ENCODE assay signal across 1 cellular context in the genomic region with DNA sequence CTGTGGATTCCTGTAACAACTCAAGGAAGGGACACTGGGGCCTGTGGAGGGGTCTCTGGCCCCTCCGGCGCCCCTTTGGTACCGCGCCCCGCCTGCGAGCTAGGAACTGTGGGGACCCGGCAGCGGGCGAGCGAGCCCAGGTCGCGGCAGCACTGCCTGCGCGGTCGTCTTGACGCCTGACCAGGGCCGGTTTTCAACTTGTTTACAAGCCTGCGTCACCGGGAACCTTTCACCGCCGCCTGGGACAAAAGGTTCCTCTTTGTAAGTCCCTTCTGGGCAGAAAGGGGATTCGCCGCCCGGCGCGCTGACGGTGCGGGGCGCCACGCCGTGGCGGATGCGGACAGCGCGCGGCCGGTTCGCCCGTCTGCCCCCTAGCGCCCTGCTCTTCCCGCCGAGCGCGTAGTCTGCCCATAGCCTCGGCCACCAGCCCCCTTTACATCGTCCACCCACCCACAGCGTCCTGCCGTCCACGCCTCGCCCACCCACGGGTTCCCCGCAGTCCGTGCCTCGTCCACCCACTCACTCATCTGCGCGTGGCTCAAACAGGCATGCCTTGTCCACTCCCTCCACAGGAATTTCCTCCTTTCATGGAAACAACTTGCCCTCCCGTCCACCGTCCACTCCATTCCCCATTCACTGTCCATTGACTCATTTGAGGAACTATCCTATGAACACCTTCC.
A peak's percentile ranks its signal among the peaks of the same experiment; 100 is the strongest.
TF ChIP-seq lines count a peak whose summit lies in the region.

No MANE protein-coding gene starts in this region.

TF ChIP-seq in HepG2, 621 proteins besides CTCF, POLR2A, EP300 and RAD21 (continued from another document and continues in another):
- TF ChIP-seq, protein P1, sequence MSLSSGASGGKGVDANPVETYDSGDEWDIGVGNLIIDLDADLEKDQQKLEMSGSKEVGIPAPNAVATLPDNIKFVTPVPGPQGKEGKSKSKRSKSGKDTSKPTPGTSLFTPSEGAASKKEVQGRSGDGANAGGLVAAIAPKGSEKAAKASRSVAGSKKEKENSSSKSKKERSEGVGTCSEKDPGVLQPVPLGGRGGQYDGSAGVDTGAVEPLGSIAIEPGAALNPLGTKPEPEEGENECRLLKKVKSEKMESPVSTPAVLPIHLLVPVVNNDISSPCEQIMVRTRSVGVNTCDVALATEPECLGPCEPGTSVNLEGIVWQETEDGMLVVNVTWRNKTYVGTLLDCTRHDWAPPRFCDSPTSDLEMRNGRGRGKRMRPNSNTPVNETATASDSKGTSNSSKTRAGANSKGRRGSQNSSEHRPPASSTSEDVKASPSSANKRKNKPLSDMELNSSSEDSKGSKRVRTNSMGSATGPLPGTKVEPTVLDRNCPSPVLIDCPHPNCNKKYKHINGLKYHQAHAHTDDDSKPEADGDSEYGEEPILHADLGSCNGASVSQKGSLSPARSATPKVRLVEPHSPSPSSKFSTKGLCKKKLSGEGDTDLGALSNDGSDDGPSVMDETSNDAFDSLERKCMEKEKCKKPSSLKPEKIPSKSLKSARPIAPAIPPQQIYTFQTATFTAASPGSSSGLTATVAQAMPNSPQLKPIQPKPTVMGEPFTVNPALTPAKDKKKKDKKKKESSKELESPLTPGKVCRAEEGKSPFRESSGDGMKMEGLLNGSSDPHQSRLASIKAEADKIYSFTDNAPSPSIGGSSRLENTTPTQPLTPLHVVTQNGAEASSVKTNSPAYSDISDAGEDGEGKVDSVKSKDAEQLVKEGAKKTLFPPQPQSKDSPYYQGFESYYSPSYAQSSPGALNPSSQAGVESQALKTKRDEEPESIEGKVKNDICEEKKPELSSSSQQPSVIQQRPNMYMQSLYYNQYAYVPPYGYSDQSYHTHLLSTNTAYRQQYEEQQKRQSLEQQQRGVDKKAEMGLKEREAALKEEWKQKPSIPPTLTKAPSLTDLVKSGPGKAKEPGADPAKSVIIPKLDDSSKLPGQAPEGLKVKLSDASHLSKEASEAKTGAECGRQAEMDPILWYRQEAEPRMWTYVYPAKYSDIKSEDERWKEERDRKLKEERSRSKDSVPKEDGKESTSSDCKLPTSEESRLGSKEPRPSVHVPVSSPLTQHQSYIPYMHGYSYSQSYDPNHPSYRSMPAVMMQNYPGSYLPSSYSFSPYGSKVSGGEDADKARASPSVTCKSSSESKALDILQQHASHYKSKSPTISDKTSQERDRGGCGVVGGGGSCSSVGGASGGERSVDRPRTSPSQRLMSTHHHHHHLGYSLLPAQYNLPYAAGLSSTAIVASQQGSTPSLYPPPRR (CRISPR knock-in tag; IDR thresholded peaks at IDR 0.05; ENCODE audit: borderline replicate concordance): peak; percentile 37; the same call in 1 of the 2 replicates
- TF ChIP-seq HNF4A (CRISPR knock-in tag; IDR thresholded peaks at IDR 0.05) (peak; percentile 16; the same call in 1 of the 2 replicates), ZNF33B (CRISPR knock-in tag; IDR thresholded peaks at IDR 0.05) (0 out of 2 replicates have a peak, but pooled peaks have one; percentile 29), DMAP1 (CRISPR knock-in tag; IDR thresholded peaks at IDR 0.05) (0 out of 2 replicates have a peak, but pooled peaks have one; percentile 30), GATAD1 (CRISPR knock-in tag; IDR thresholded peaks at IDR 0.05) (peak; percentile 21), PITX1 (CRISPR knock-in tag; IDR thresholded peaks at IDR 0.05) (0 out of 2 replicates have a peak, but pooled peaks have one; percentile 40), ZNF333 (CRISPR knock-in tag; IDR thresholded peaks at IDR 0.05; ENCODE audit: borderline replicate concordance) (peak; percentile 86), ATF7 (IDR thresholded peaks at IDR 0.05) (no peak), ATF7 (CRISPR knock-in tag; IDR thresholded peaks at IDR 0.05) (peak; percentile 64; the same call in 1 of the 2 replicates), ZNF431 (CRISPR knock-in tag; IDR thresholded peaks at IDR 0.05; ENCODE audit: borderline replicate concordance, low read depth) (peak; percentile 83), HNF4G (IDR thresholded peaks at IDR 0.05; ENCODE audit: borderline replicate concordance, low read depth, low read length) (no peak; the same call in 1 of the 2 replicates), HNF4G (CRISPR knock-in tag; IDR thresholded peaks at IDR 0.05; ENCODE audit: borderline replicate concordance, low read depth) (0 out of 2 replicates have a peak, but pooled peaks have one; percentile 33), IRF2 (CRISPR knock-in tag; IDR thresholded peaks at IDR 0.05) (peak; percentile 60; the same call in 1 of the 2 replicates), RAD51 (IDR thresholded peaks at IDR 0.05; ENCODE audit: borderline replicate concordance) (no peak), NR2F6 (IDR thresholded peaks at IDR 0.05) (no peak), NR2F6 (CRISPR knock-in tag; IDR thresholded peaks at IDR 0.05) (no peak), HOXA9 (CRISPR knock-in tag; IDR thresholded peaks at IDR 0.05; ENCODE audit: borderline replicate concordance) (0 out of 2 replicates have a peak, but pooled peaks have one; percentile 57), RFX1 (IDR thresholded peaks at IDR 0.05) (no peak), MED1 (CRISPR knock-in tag; IDR thresholded peaks at IDR 0.05) (peak; percentile 81), PHF20 (CRISPR knock-in tag; IDR thresholded peaks at IDR 0.05) (0 out of 2 replicates have a peak, but pooled peaks have one; percentile 44), ZNF501 (CRISPR knock-in tag; IDR thresholded peaks at IDR 0.05) (peak; percentile 84), SOX6 (IDR thresholded peaks at IDR 0.05) (no peak), SOX6 (CRISPR knock-in tag; IDR thresholded peaks at IDR 0.05) (peak; percentile 73), SP4 (CRISPR knock-in tag; IDR thresholded peaks at IDR 0.05) (0 out of 2 replicates have a peak, but pooled peaks have one; percentile 56), PAX8 (CRISPR knock-in tag; IDR thresholded peaks at IDR 0.05; ENCODE audit: borderline replicate concordance) (peak; percentile 73; the same call in 1 of the 2 replicates), ZNF563 (CRISPR knock-in tag; IDR thresholded peaks at IDR 0.05) (peak; percentile 32; the same call in 1 of the 2 replicates), ELF1 (CRISPR knock-in tag; IDR thresholded peaks at IDR 0.05) (peak; percentile 30; the same call in 1 of the 2 replicates)
- TF ChIP-seq, protein P2, sequence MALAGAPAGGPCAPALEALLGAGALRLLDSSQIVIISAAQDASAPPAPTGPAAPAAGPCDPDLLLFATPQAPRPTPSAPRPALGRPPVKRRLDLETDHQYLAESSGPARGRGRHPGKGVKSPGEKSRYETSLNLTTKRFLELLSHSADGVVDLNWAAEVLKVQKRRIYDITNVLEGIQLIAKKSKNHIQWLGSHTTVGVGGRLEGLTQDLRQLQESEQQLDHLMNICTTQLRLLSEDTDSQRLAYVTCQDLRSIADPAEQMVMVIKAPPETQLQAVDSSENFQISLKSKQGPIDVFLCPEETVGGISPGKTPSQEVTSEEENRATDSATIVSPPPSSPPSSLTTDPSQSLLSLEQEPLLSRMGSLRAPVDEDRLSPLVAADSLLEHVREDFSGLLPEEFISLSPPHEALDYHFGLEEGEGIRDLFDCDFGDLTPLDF (CRISPR knock-in tag; IDR thresholded peaks at IDR 0.05): no peak
- TF ChIP-seq, protein P3, sequence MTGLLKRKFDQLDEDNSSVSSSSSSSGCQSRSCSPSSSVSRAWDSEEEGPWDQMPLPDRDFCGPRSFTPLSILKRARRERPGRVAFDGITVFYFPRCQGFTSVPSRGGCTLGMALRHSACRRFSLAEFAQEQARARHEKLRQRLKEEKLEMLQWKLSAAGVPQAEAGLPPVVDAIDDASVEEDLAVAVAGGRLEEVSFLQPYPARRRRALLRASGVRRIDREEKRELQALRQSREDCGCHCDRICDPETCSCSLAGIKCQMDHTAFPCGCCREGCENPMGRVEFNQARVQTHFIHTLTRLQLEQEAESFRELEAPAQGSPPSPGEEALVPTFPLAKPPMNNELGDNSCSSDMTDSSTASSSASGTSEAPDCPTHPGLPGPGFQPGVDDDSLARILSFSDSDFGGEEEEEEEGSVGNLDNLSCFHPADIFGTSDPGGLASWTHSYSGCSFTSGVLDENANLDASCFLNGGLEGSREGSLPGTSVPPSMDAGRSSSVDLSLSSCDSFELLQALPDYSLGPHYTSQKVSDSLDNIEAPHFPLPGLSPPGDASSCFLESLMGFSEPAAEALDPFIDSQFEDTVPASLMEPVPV (CRISPR knock-in tag; IDR thresholded peaks at IDR 0.05): peak; percentile 83; the same call in 1 of the 2 replicates
- TF ChIP-seq, protein P4, sequence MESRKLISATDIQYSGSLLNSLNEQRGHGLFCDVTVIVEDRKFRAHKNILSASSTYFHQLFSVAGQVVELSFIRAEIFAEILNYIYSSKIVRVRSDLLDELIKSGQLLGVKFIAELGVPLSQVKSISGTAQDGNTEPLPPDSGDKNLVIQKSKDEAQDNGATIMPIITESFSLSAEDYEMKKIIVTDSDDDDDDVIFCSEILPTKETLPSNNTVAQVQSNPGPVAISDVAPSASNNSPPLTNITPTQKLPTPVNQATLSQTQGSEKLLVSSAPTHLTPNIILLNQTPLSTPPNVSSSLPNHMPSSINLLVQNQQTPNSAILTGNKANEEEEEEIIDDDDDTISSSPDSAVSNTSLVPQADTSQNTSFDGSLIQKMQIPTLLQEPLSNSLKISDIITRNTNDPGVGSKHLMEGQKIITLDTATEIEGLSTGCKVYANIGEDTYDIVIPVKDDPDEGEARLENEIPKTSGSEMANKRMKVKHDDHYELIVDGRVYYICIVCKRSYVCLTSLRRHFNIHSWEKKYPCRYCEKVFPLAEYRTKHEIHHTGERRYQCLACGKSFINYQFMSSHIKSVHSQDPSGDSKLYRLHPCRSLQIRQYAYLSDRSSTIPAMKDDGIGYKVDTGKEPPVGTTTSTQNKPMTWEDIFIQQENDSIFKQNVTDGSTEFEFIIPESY (CRISPR knock-in tag; IDR thresholded peaks at IDR 0.05): peak; percentile 77
- TF ChIP-seq, protein P5, sequence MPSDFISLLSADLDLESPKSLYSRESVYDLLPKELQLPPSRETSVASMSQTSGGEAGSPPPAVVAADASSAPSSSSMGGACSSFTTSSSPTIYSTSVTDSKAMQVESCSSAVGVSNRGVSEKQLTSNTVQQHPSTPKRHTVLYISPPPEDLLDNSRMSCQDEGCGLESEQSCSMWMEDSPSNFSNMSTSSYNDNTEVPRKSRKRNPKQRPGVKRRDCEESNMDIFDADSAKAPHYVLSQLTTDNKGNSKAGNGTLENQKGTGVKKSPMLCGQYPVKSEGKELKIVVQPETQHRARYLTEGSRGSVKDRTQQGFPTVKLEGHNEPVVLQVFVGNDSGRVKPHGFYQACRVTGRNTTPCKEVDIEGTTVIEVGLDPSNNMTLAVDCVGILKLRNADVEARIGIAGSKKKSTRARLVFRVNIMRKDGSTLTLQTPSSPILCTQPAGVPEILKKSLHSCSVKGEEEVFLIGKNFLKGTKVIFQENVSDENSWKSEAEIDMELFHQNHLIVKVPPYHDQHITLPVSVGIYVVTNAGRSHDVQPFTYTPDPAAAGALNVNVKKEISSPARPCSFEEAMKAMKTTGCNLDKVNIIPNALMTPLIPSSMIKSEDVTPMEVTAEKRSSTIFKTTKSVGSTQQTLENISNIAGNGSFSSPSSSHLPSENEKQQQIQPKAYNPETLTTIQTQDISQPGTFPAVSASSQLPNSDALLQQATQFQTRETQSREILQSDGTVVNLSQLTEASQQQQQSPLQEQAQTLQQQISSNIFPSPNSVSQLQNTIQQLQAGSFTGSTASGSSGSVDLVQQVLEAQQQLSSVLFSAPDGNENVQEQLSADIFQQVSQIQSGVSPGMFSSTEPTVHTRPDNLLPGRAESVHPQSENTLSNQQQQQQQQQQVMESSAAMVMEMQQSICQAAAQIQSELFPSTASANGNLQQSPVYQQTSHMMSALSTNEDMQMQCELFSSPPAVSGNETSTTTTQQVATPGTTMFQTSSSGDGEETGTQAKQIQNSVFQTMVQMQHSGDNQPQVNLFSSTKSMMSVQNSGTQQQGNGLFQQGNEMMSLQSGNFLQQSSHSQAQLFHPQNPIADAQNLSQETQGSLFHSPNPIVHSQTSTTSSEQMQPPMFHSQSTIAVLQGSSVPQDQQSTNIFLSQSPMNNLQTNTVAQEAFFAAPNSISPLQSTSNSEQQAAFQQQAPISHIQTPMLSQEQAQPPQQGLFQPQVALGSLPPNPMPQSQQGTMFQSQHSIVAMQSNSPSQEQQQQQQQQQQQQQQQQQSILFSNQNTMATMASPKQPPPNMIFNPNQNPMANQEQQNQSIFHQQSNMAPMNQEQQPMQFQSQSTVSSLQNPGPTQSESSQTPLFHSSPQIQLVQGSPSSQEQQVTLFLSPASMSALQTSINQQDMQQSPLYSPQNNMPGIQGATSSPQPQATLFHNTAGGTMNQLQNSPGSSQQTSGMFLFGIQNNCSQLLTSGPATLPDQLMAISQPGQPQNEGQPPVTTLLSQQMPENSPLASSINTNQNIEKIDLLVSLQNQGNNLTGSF (CRISPR knock-in tag; IDR thresholded peaks at IDR 0.05): 0 out of 2 replicates have a peak, but pooled peaks have one; percentile 29
- TF ChIP-seq, protein P6, sequence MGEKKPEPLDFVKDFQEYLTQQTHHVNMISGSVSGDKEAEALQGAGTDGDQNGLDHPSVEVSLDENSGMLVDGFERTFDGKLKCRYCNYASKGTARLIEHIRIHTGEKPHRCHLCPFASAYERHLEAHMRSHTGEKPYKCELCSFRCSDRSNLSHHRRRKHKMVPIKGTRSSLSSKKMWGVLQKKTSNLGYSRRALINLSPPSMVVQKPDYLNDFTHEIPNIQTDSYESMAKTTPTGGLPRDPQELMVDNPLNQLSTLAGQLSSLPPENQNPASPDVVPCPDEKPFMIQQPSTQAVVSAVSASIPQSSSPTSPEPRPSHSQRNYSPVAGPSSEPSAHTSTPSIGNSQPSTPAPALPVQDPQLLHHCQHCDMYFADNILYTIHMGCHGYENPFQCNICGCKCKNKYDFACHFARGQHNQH (CRISPR knock-in tag; IDR thresholded peaks at IDR 0.05): peak; percentile 62; the same call in 1 of the 2 replicates
- TF ChIP-seq, protein P7, sequence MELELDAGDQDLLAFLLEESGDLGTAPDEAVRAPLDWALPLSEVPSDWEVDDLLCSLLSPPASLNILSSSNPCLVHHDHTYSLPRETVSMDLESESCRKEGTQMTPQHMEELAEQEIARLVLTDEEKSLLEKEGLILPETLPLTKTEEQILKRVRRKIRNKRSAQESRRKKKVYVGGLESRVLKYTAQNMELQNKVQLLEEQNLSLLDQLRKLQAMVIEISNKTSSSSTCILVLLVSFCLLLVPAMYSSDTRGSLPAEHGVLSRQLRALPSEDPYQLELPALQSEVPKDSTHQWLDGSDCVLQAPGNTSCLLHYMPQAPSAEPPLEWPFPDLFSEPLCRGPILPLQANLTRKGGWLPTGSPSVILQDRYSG (CRISPR knock-in tag; IDR thresholded peaks at IDR 0.05): 0 out of 2 replicates have a peak, but pooled peaks have one; percentile 78
- TF ChIP-seq, protein P8, sequence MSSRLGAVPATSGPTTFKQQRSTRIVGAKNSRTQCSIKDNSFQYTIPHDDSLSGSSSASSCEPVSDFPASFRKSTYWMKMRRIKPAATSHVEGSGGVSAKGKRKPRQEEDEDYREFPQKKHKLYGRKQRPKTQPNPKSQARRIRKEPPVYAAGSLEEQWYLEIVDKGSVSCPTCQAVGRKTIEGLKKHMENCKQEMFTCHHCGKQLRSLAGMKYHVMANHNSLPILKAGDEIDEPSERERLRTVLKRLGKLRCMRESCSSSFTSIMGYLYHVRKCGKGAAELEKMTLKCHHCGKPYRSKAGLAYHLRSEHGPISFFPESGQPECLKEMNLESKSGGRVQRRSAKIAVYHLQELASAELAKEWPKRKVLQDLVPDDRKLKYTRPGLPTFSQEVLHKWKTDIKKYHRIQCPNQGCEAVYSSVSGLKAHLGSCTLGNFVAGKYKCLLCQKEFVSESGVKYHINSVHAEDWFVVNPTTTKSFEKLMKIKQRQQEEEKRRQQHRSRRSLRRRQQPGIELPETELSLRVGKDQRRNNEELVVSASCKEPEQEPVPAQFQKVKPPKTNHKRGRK (CRISPR knock-in tag; IDR thresholded peaks at IDR 0.05): peak; percentile 77; the same call in 1 of the 2 replicates
- TF ChIP-seq, protein P9, sequence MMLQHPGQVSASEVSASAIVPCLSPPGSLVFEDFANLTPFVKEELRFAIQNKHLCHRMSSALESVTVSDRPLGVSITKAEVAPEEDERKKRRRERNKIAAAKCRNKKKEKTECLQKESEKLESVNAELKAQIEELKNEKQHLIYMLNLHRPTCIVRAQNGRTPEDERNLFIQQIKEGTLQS (CRISPR knock-in tag; IDR thresholded peaks at IDR 0.05): 0 out of 2 replicates have a peak, but pooled peaks have one; percentile 30
